Comparison of ENCODE assay signal across 17 cellular contexts in genomic region chr2:112023707-112024106, GRCh38. TPM values are rescaled to one million over a fixed set of nuclear protein-coding genes. Genes with fewer than 3 reads are reported as not detected.
DNase-seq lines count a peak whose midpoint lies in the region; ATAC-seq and TF ChIP-seq lines count a peak whose summit lies in the region.
"Had no signal": no experiment of that assay in that cellular context is flagged by ENCODE, and none has a peak within 500 bp of the region (broad histone marks: within the 10 kb centered on the region; RNA-seq: fewer than 3 reads in every experiment).

No MANE protein-coding gene starts in this region.

- no peak overlapping the region for H2AFZ ChIP-seq in DND-41 (ENCODE audit: low read depth, low read length)
- H2AFZ ChIP-seq: GM23338 had no signal

- H3K36me3 ChIP-seq in DND-41 (ENCODE audit: insufficient read depth, low read length) (no peaks in the 10 kb centered on the region), sigmoid colon (peaks cover 0 to 27% (median 2%) of the 10 kb centered on the region in 4 donors)
- H3K36me3 ChIP-seq: BLaER1 had no signal

- peaks cover 3% of the 10 kb centered on the region; the same call in 1 of the 2 replicates for H3K4me1 ChIP-seq in DND-41 (ENCODE audit: insufficient read depth, low read length)
- no peaks in the 10 kb centered on the region for H3K4me1 ChIP-seq in sigmoid colon
- H3K4me1 ChIP-seq: BLaER1 had no signal

- no peak overlapping the region for H3K4me3 ChIP-seq in DND-41 (ENCODE audit: low read depth in 1 of 2, low read length in 2 of 2)
- H3K4me3 ChIP-seq in sigmoid colon, result no peak overlapping the region
- H3K4me3 ChIP-seq: BLaER1, GM12878, GM23338 had no signal

- H3K79me2 ChIP-seq in DND-41 (ENCODE audit: insufficient read depth, low read length), result no peaks in the 10 kb centered on the region

- no peak overlapping the region for H3K4me2 ChIP-seq in DND-41 (ENCODE audit: insufficient read depth, low read length)
- H3K4me2 ChIP-seq: BLaER1, GM23338 had no signal

- WGBS in sigmoid colon, 2 donors, result 92% methylated on average over 5 of the region's 5 CpGs

- intact Hi-C loops in sigmoid colon (cut with DNase I) (no loop called here), left cardiac atrium (cut with DNase I) (no loop called here)

- TF ChIP-seq CTCF in DND-41 (IDR thresholded peaks at IDR 0.05; ENCODE audit: borderline replicate concordance, extremely low read depth, low read length, poor library complexity, severe bottlenecking) (no peak), sigmoid colon (IDR thresholded peaks at IDR 0.05) (no peak)

- DNase-seq in DND-41, result no peak
- peak; percentile 26 for DNase-seq in RPMI8226
- peak; percentile 49 for DNase-seq in sigmoid colon
- no peak for DNase-seq in HPDE6-E6E7 (ENCODE audit: extremely low spot score)
- DNase-seq in left cardiac atrium, result no peak
- DNase-seq in NCI-H2081 (lab: John Stamatoyannopoulos, UW), result no peak
- no peak for DNase-seq in NCI-H748 treated with DMSO at 0.1 percent for 48 hours (lab: John Stamatoyannopoulos, UW)
- DNase-seq: 8988T; AML-193; Caco-2; CD8-positive, alpha-beta memory T cell; DMS53; H7 had no signal

- H3K27me3 ChIP-seq in DND-41 (ENCODE audit: insufficient read depth, low read length, poor library complexity), result no peaks in the 10 kb centered on the region
- H3K27me3 ChIP-seq in sigmoid colon, result no peaks in the 10 kb centered on the region
- H3K27me3 ChIP-seq: BLaER1 had no signal

- no peak overlapping the region for H3K9ac ChIP-seq in DND-41 (ENCODE audit: low read depth, low read length)
- H3K9ac ChIP-seq: BLaER1 had no signal

- no peak for TF ChIP-seq EP300 in sigmoid colon (IDR thresholded peaks at IDR 0.05)

- H3K27ac ChIP-seq in DND-41 (ENCODE audit: low read length) (peak overlapping the region; percentile 22; the same call in 1 of the 2 replicates), cingulate gyrus (ENCODE audit: low read depth, low read length) (peak overlapping the region; percentile 49), sigmoid colon (no peak overlapping the region)
- H3K27ac ChIP-seq: BLaER1 had no signal

- ATAC-seq in DND-41 (ENCODE audit: insufficient read depth, low read depth), result no peak
- no peak for ATAC-seq in left cardiac atrium
- ATAC-seq: GM12878, GM23338 had no signal

- no peak for TF ChIP-seq POLR2A in sigmoid colon (IDR thresholded peaks at IDR 0.05)

- H3K9me3 ChIP-seq in DND-41 (ENCODE audit: insufficient read depth, low read length, severe bottlenecking), result no peaks in the 10 kb centered on the region
- H3K9me3 ChIP-seq in sigmoid colon, result no peaks in the 10 kb centered on the region
- H3K9me3 ChIP-seq: BLaER1, Caco-2 had no signal

- H4K20me1 ChIP-seq in DND-41 (ENCODE audit: insufficient read depth, low read length), result no peaks in the 10 kb centered on the region
- H4K20me1 ChIP-seq: BLaER1 had no signal

RNA-seq across cellular contexts. Expression of gene TMEM87B, which starts 31.4 kb away (rescaled TPM):
- 10 to 100 TPM; 16.7 to 36.7 (median 20.5) TPM for total RNA-seq in sigmoid colon
- polyA plus RNA-seq in sigmoid colon, result 10 to 100 TPM; 10.2 to 26.2 (median 12.0) TPM
- total RNA-seq in left cardiac atrium, result 10 to 100 TPM in 1 of 2 donors, 1 to 10 TPM in 1; 8.1 to 14.7 TPM

Comparison
In these comparisons a context has a peak if more than half of its experiments do, and no peak if none do; other contexts are left out.
1. DNase-seq: peak in RPMI8226 (single experiment) and sigmoid colon (single experiment); none in DND-41 (single experiment), HPDE6-E6E7 (single experiment), left cardiac atrium (single experiment), NCI-H2081 (0 of 2) and NCI-H748 treated with DMSO at 0.1 percent for 48 hours (single experiment).
2. H3K27ac ChIP-seq: peak in DND-41 (single experiment) and cingulate gyrus (single experiment); none in sigmoid colon (0 of 4).